Comparison of ENCODE assay signal across 27 cellular contexts in the genomic region with DNA sequence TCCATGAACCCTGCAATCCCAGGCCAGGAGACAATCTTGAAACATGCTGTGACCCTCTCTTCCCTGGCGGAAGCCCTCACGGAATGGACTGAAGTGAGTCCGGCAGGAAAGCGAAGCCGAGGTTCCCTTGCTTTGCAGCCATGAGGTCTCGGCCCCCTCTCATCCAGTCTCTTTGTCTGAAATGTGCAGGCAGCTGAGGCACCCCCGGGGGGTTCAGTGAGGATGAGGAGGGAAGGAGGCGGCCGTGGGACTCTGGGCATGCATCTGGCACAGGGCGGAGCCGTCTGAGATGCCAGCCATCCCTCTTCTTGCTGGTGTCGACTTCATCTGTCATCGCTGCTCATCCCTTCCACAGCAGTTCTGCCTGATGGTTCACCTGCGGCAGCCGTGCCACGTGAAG.
"Had no signal": no experiment of that assay in that cellular context is flagged by ENCODE, and none has a peak within 500 bp of the region (broad histone marks: within the 10 kb centered on the region; RNA-seq: fewer than 3 reads in every experiment).

No MANE protein-coding gene starts in this region.

- H3K4me3 ChIP-seq: breast epithelium, MG63, SJCRH30 had no signal

- H3K4me2 ChIP-seq: KMS-11, SK-N-SH had no signal

- H3K27ac Mint-ChIP-seq: activated CD4-positive, alpha-beta memory T cell treated with anti-CD3 and anti-CD28 coated beads, Interleukin-2, amount 10 ng/mL, durations not matched to agents 7 days and 5 days; activated CD4-positive, alpha-beta T cell treated with anti-CD3 and anti-CD28 coated beads for 36 hours; activated naive CD4-positive, alpha-beta T cell treated with anti-CD3 and anti-CD28 coated beads, Interleukin-2, amount 50 U/mL, for 24 hours; activated T-cell treated with anti-CD3 and anti-CD28 coated beads, Interleukin-2, amount 50 U/mL, for 72 hours; activated T-helper 2 cell treated with anti-CD3 and anti-CD28 coated beads, Interferon-gamma antibody, Interleukin-2, Interleukin-4, amounts not matched to agents 10 μg/mL and 5 μg/mL and 100 μg/mL, durations not matched to agents 14 hours and 24 hours and 36 hours had no signal

- H3K4me1 ChIP-seq: breast epithelium, SJCRH30 had no signal

- ATAC-seq: activated CD4-positive, alpha-beta T cell treated with anti-CD3 and anti-CD28 coated beads for 36 hours; activated T-cell treated with anti-CD3 and anti-CD28 coated beads, Interleukin-2, amount 50 U/mL, for 72 hours; Right ventricle myocardium inferior had no signal

- H3K4me3 Mint-ChIP-seq: activated CD4-positive, alpha-beta memory T cell treated with anti-CD3 and anti-CD28 coated beads, Interleukin-2, amount 10 ng/mL, durations not matched to agents 7 days and 5 days; activated CD4-positive, alpha-beta T cell treated with anti-CD3 and anti-CD28 coated beads for 36 hours; activated naive CD4-positive, alpha-beta T cell treated with anti-CD3 and anti-CD28 coated beads, Interleukin-2, amount 50 U/mL, for 24 hours; activated T-cell treated with anti-CD3 and anti-CD28 coated beads, Interleukin-2, amount 50 U/mL, for 72 hours had no signal

- H3K27ac ChIP-seq: breast epithelium, KMS-11, SJCRH30, WERI-Rb-1 had no signal

- H3K36me3 ChIP-seq: breast epithelium, MG63, SJCRH30, WERI-Rb-1 had no signal

- H3K9ac ChIP-seq: KMS-11, SK-N-SH had no signal

- H3K9me3 ChIP-seq: breast epithelium, MG63, SJCRH30, SK-N-SH had no signal

- H3K36me3 Mint-ChIP-seq: activated naive CD4-positive, alpha-beta T cell treated with anti-CD3 and anti-CD28 coated beads, Interleukin-2, amount 50 U/mL, for 24 hours had no signal

- H3K27me3 Mint-ChIP-seq: activated CD4-positive, alpha-beta memory T cell treated with anti-CD3 and anti-CD28 coated beads, Interleukin-2, amount 10 ng/mL, durations not matched to agents 7 days and 5 days had no signal

- H3K9me3 Mint-ChIP-seq: activated naive CD4-positive, alpha-beta T cell treated with anti-CD3 and anti-CD28 coated beads, Interleukin-2, amount 50 U/mL, for 24 hours; activated T-cell treated with anti-CD3 and anti-CD28 coated beads, Interleukin-2, amount 50 U/mL, for 72 hours; activated T-helper 2 cell treated with anti-CD3 and anti-CD28 coated beads, Interferon-gamma antibody, Interleukin-2, Interleukin-4, amounts not matched to agents 10 μg/mL and 5 μg/mL and 100 μg/mL, durations not matched to agents 14 hours and 24 hours and 36 hours had no signal

- H3K4me1 Mint-ChIP-seq: activated CD4-positive, alpha-beta memory T cell treated with anti-CD3 and anti-CD28 coated beads, Interleukin-2, amount 10 ng/mL, durations not matched to agents 7 days and 5 days; activated CD4-positive, alpha-beta T cell treated with anti-CD3 and anti-CD28 coated beads for 36 hours; activated naive CD4-positive, alpha-beta T cell treated with anti-CD3 and anti-CD28 coated beads, Interleukin-2, amount 50 U/mL, for 24 hours had no signal

- DNase-seq: activated CD4-positive, alpha-beta memory T cell treated with anti-CD3 and anti-CD28 coated beads, Interleukin-2, amount 10 ng/mL, durations not matched to agents 7 days and 5 days; activated CD4-positive, alpha-beta T cell treated with anti-CD3 and anti-CD28 coated beads for 36 hours; activated CD4-positive, alpha-beta T cell treated with anti-CD3 and anti-CD28 coated beads, Interleukin-2, amount 50 U/mL, for 1 hour; activated CD8-positive, alpha-beta memory T cell treated with anti-CD3 and anti-CD28 coated beads, Interleukin-2, amount 50 U/mL, for 4 hours; activated naive CD4-positive, alpha-beta T cell; activated T-cell treated with anti-CD3 and anti-CD28 coated beads, Interleukin-2, amount 50 U/mL, for 72 hours; central memory CD4-positive, alpha-beta T cell; MG63; MV-4-11; NCI-H1092 treated with DMSO at 0.1 percent for 48 hours; NCI-H1417 treated with DMSO at 0.1 percent for 48 hours; NCI-H1694; NCI-H2029; NCI-H2107; NCI-H2171 treated with DMSO at 0.1 percent for 48 hours; NCI-H226; NCI-H526 treated with DMSO at 0.1 percent for 48 hours; NCI-H82; SJCRH30; SK-N-SH; T-helper 1 cell; WERI-Rb-1 had no signal
